Comparison of ENCODE assay signal across 20 cellular contexts in the genomic region with DNA sequence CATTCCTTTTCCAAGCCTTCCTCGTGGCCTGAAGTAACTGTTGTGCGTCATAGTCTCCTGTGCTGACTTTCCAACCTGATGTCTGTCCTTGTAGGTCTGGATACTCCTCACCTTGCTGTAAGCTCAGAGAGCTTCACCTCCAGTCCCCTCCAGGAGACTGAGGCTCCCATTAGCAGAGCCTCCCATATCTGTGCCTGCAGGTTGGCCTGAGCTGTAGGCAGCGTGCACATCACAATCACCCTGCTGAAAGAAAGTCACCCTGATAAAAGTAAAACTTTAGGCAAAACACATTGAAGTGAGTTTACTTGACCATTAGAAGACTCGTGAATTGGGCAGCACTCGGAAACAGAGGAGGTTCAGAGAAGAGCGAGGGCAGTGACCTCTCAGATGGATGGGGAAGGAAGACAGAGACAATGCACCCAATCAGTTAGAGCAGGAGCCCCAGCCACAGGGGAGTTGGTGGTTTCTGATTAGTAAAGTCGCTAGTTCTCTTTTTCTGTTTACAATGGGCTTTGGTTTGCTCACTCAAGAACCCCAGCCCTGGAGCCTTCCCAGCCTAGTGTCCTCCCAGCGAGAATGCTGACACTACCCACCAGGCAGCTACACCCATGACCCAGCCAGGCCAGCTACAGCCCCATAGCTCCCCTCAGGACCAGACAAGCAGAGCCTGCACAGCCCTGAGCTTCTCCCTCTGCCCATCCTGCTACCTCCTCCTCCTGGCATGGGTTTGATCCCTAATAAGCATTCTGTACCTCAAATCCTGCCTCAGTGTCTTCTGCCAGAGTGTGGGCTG. TPM values are rescaled to one million over a fixed set of nuclear protein-coding genes. Genes with fewer than 3 reads are reported as not detected.
"Had no signal": no experiment of that assay in that cellular context is flagged by ENCODE, and none has a peak within 500 bp of the region (broad histone marks: within the 10 kb centered on the region; RNA-seq: fewer than 3 reads in every experiment).

No MANE protein-coding gene starts in this region.

- H3K36me3 ChIP-seq: spleen had no signal

- H3K4me3 Mint-ChIP-seq: activated CD8-positive, alpha-beta T cell treated with anti-CD3 and anti-CD28 coated beads for 36 hours; activated naive CD8-positive, alpha-beta T cell treated with anti-CD3 and anti-CD28 coated beads, Interleukin-2, amount 10 ng/mL, durations not matched to agents 7 days and 5 days; endodermal cell; T-helper 2 cell treated with Interferon-gamma antibody and Interleukin-4, amounts not matched to agents 5 μg/mL and 100 μg/mL, for 36 hours; type B pancreatic cell had no signal

- ATAC-seq: activated CD8-positive, alpha-beta T cell treated with anti-CD3 and anti-CD28 coated beads for 36 hours; naive thymus-derived CD8-positive, alpha-beta T cell; right cardiac atrium had no signal

- DNase-seq: activated CD4-positive, alpha-beta T cell treated with anti-CD3 and anti-CD28 coated beads for 4 hours; activated CD8-positive, alpha-beta memory T cell treated with anti-CD3 and anti-CD28 coated beads, Interleukin-2, amount 50 U/mL, for 48 hours; activated CD8-positive, alpha-beta T cell treated with anti-CD3 and anti-CD28 coated beads for 36 hours; activated naive CD8-positive, alpha-beta T cell treated with anti-CD3 and anti-CD28 coated beads, Interleukin-2, amount 10 ng/mL, durations not matched to agents 7 days and 5 days; anterior cingulate cortex; cerebellar nuclear complex; endodermal cell; erythroblast; naive thymus-derived CD8-positive, alpha-beta T cell; occipital lobe; right cardiac atrium; spleen; stimulated activated CD4-positive, alpha-beta T cell treated with anti-CD3 and anti-CD28 coated beads, Interleukin-2, amount 100 ng/mL, for 24 hours; stimulated activated naive CD4-positive, alpha-beta T cell treated with Interleukin-2 at 50 U/mL for 16 hours had no signal

- H3K27me3 Mint-ChIP-seq: activated CD8-positive, alpha-beta T cell treated with anti-CD3 and anti-CD28 coated beads for 36 hours; activated naive CD8-positive, alpha-beta T cell treated with anti-CD3 and anti-CD28 coated beads, Interleukin-2, amount 10 ng/mL, durations not matched to agents 7 days and 5 days had no signal

- H3K4me3 ChIP-seq: lung, spleen had no signal

- H3K9me3 Mint-ChIP-seq: endodermal cell; T-helper 2 cell treated with Interferon-gamma antibody and Interleukin-4, amounts not matched to agents 5 μg/mL and 100 μg/mL, for 36 hours; type B pancreatic cell had no signal

- H3K36me3 Mint-ChIP-seq: activated naive CD8-positive, alpha-beta T cell treated with anti-CD3 and anti-CD28 coated beads, Interleukin-2, amount 10 ng/mL, durations not matched to agents 7 days and 5 days; naive thymus-derived CD8-positive, alpha-beta T cell; type B pancreatic cell had no signal

- H3K27ac Mint-ChIP-seq: activated CD8-positive, alpha-beta T cell treated with anti-CD3 and anti-CD28 coated beads for 36 hours; activated naive CD8-positive, alpha-beta T cell treated with anti-CD3 and anti-CD28 coated beads, Interleukin-2, amount 10 ng/mL, durations not matched to agents 7 days and 5 days; endodermal cell; progenitor cell of endocrine pancreas; T-helper 2 cell treated with Interferon-gamma antibody and Interleukin-4, amounts not matched to agents 5 μg/mL and 100 μg/mL, for 36 hours; type B pancreatic cell had no signal

- H3K27ac ChIP-seq: spleen had no signal

- H3K4me1 Mint-ChIP-seq: activated naive CD8-positive, alpha-beta T cell treated with anti-CD3 and anti-CD28 coated beads, Interleukin-2, amount 10 ng/mL, durations not matched to agents 7 days and 5 days; endodermal cell had no signal

RNA-seq across cellular contexts. Expression of a gene that starts 12.1 kb away (rescaled TPM):
- total RNA-seq: activated CD8-positive, alpha-beta T cell treated with anti-CD3 and anti-CD28 coated beads for 36 hours; activated naive CD8-positive, alpha-beta T cell treated with anti-CD3 and anti-CD28 coated beads, Interleukin-2, amount 10 ng/mL, durations not matched to agents 7 days and 5 days; dermis microvascular lymphatic vessel endothelial cell; endodermal cell; glomerular endothelial cell; naive thymus-derived CD8-positive, alpha-beta T cell; occipital lobe; progenitor cell of endocrine pancreas had no signal
- polyA plus RNA-seq: naive thymus-derived CD8-positive, alpha-beta T cell had no signal
